19 cellular contexts compared by ENCODE assay signal in the genomic region with DNA sequence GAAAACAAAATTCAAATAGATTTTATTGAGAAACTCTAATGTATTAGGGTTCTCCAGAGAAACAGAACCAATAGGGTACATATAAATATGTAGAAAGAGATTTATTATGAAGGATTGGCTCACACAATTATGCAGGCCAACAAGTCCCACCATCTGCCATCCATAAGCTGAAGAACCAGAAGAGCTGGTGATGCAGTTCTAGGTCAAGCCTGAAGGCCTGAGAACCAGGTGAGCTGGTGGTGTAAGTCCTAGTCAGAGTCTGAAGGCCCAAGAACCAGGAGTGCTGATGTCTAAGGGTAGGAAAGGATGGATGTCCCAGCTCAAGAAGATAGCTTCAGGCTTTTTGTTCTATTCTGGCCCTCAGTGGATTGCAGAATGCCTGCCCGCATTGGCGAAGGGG. TPM values are rescaled to one million over a fixed set of nuclear protein-coding genes. Genes with fewer than 3 reads are reported as not detected.
DNase-seq lines count a peak whose midpoint lies in the region; ATAC-seq and TF ChIP-seq lines count a peak whose summit lies in the region.
"Had no signal": no experiment of that assay in that cellular context is flagged by ENCODE, and none has a peak within 500 bp of the region (broad histone marks: within the 10 kb centered on the region; RNA-seq: fewer than 3 reads in every experiment).

No MANE protein-coding gene starts in this region.

- no peaks in the 10 kb centered on the region for H3K9me2 ChIP-seq in hepatocyte (replicated peaks; ENCODE audit: insufficient read depth)

- H3K4me3 ChIP-seq in OCI-LY3 (ENCODE audit: low read length) (no peak overlapping the region), hepatocyte (no peak overlapping the region), transverse colon (no peak overlapping the region)
- H3K4me3 ChIP-seq: MG63, neural progenitor cell, suprapubic skin had no signal

- no peak overlapping the region for H3K9ac ChIP-seq in OCI-LY3 (ENCODE audit: low read length)
- H3K9ac ChIP-seq: neural progenitor cell had no signal

- in situ Hi-C loops in transverse colon (cut with MboI; ENCODE audit: low pct_ligation_motif_present in 1 of 4, low pct_unique_long_range_greater_than_20kb in 1 of 4, low sequenced_read_pairs in 3 of 4), result no loop called here

- peaks cover 47% of the 10 kb centered on the region for H4K20me1 ChIP-seq in OCI-LY3 (ENCODE audit: insufficient read depth, low read length)
- H4K20me1 ChIP-seq in hepatocyte (ENCODE audit: insufficient read depth, poor library complexity, severe bottlenecking), result peaks cover 18% of the 10 kb centered on the region

- H3K9me3 ChIP-seq in OCI-LY3 (ENCODE audit: insufficient read depth, low read length) (no peaks in the 10 kb centered on the region), hepatocyte (ENCODE audit: low read depth) (no peaks in the 10 kb centered on the region), transverse colon (no peaks in the 10 kb centered on the region)
- H3K9me3 ChIP-seq: MG63, suprapubic skin had no signal

- H3K4me2 ChIP-seq in OCI-LY3 (ENCODE audit: low read length), result no peak overlapping the region
- no peak overlapping the region for H3K4me2 ChIP-seq in hepatocyte
- H3K4me2 ChIP-seq: neural progenitor cell had no signal

- TF ChIP-seq CTCF in OCI-LY3 (IDR thresholded peaks at IDR 0.05; ENCODE audit: low read depth, low read length) (no peak), hepatocyte (IDR thresholded peaks at IDR 0.05; ENCODE audit: poor library complexity) (no peak), transverse colon (IDR thresholded peaks at IDR 0.05) (no peak)

- H3K79me2 ChIP-seq in OCI-LY3 (ENCODE audit: low read length), result peaks cover 95% of the 10 kb centered on the region
- peaks cover 30% of the 10 kb centered on the region for H3K79me2 ChIP-seq in hepatocyte

- ATAC-seq in left lobe of liver (no peak), GM19467 (IDR thresholded peaks at IDR 0.05; ENCODE audit: unreplicated experiment) (no peak)
- ATAC-seq: SK-N-SH treated with all-trans-retinoic acid at 6 μM for 48 hours, WTC11 had no signal

- H3K4me1 ChIP-seq in OCI-LY3 (ENCODE audit: low read length), result peaks cover 33% of the 10 kb centered on the region
- peaks cover 12% of the 10 kb centered on the region for H3K4me1 ChIP-seq in hepatocyte (ENCODE audit: insufficient read depth)
- H3K4me1 ChIP-seq in transverse colon, result peaks cover 11 to 39% (median 21%) of the 10 kb centered on the region in 4 donors

- TF ChIP-seq POLR2A in transverse colon (IDR thresholded peaks at IDR 0.05), result no peak

- TF ChIP-seq EP300 in transverse colon (IDR thresholded peaks at IDR 0.05; ENCODE audit: low read depth), result no peak

- no peak overlapping the region for H2AFZ ChIP-seq in OCI-LY3 (ENCODE audit: low read depth, low read length)
- H2AFZ ChIP-seq in hepatocyte, result no peak overlapping the region
- H2AFZ ChIP-seq: neural progenitor cell had no signal

- H3K27ac ChIP-seq in OCI-LY3 (ENCODE audit: low read length) (peak overlapping the region; percentile 5; the same call in 1 of the 2 replicates), hepatocyte (peak overlapping the region; percentile 94), transverse colon (peak overlapping the region in 3 of 4 donors; percentile 99 to 100 (median 99))
- H3K27ac ChIP-seq: neural progenitor cell, RWPE1, suprapubic skin had no signal

- H3K27me3 ChIP-seq in OCI-LY3 (ENCODE audit: low read depth, low read length), result no peaks in the 10 kb centered on the region
- no peaks in the 10 kb centered on the region for H3K27me3 ChIP-seq in hepatocyte
- H3K27me3 ChIP-seq in transverse colon, result no peaks in the 10 kb centered on the region
- H3K27me3 ChIP-seq: MG63, neural progenitor cell, suprapubic skin had no signal

- WGBS in hepatocyte (ENCODE audit: low lambda C conversion rate, missing lambda C conversion rate), result 92% methylated on average over 2 of the region's 2 CpGs
- 100% methylated on average over 2 of the region's 2 CpGs; no CpG with 5 or more reads in 1 of the 2 donors for WGBS in transverse colon (ENCODE audit: low coverage in 1 of 2), 2 donors

- intact Hi-C loops in transverse colon (cut with DNase I; ENCODE audit: low total_unique reads), result no loop called here

- DNase-seq in ELF-1 (ENCODE audit: low read depth, low spot score) (peak; percentile 25), hepatocyte (ENCODE audit: low spot score) (no peak), transverse colon (no peak), left lobe of liver (ENCODE audit: low spot score) (no peak), NCI-H1417 treated with DMSO at 0.1 percent for 48 hours (lab: John Stamatoyannopoulos, UW) (no peak)
- DNase-seq: activated CD4-positive, alpha-beta memory T cell treated with anti-CD3 and anti-CD28 coated beads, Interleukin-2, amount 10 ng/mL, durations not matched to agents 7 days and 5 days; activated gamma-delta T cell; H9; MG63; NCI-H1436; NCI-H524 treated with DMSO at 0.1 percent for 48 hours; stimulated activated CD4-positive, alpha-beta T cell treated with anti-CD3 and anti-CD28 coated beads, Interleukin-1b, Interleukin-23, amount 100 ng/mL, for 48 hours had no signal

- H3K36me3 ChIP-seq in OCI-LY3 (replicated peaks; ENCODE audit: low read depth, low read length), result peaks cover 60% of the 10 kb centered on the region
- no peaks in the 10 kb centered on the region for H3K36me3 ChIP-seq in hepatocyte (replicated peaks; ENCODE audit: insufficient read depth, low read depth)
- no peaks in the 10 kb centered on the region for H3K36me3 ChIP-seq in transverse colon
- H3K36me3 ChIP-seq: neural progenitor cell, suprapubic skin had no signal

RNA-seq across cellular contexts. Expression of a gene that starts 2.6 kb away (rescaled TPM):
- total RNA-seq in hepatocyte, result 164 and 182 TPM in 2 replicates
- 160 and 192 TPM in 2 replicates for polyA plus RNA-seq in hepatocyte
- 100 to 1,000 TPM in 3 of 4 donors, 10 to 100 TPM in 1; 92.4 to 333 (median 176) TPM for total RNA-seq in transverse colon
- 29.7 TPM for total RNA-seq in left lobe of liver

Comparison
In these comparisons a context has a peak if more than half of its experiments do, and no peak if none do; other contexts are left out.
1. H3K27ac ChIP-seq: peak in every context shown above with its lines; median percentile 99 in transverse colon; 94 in hepatocyte; 5 in OCI-LY3.